8 cellular contexts compared by ENCODE assay signal in genomic region chrX:49309401-49309981, GRCh38. TPM values are rescaled to one million over a fixed set of nuclear protein-coding genes. Genes with fewer than 3 reads are reported as not detected.
A peak's percentile ranks its signal among the peaks of the same experiment; 100 is the strongest.
DNase-seq lines count a peak whose midpoint lies in the region; ATAC-seq and FAIRE-seq lines count a peak whose summit lies in the region.

No MANE protein-coding gene starts in this region.

- H3K27me3 ChIP-seq in HUES48 (ENCODE audit: control insufficient read depth, insufficient read depth, low read length), result no peaks in the 10 kb centered on the region
- H3K27me3 ChIP-seq in adipocyte (replicated peaks; ENCODE audit: control insufficient read depth, insufficient read depth, low read length), result peaks cover 22% of the 10 kb centered on the region
- no peaks in the 10 kb centered on the region for H3K27me3 ChIP-seq in iPS-18a (ENCODE audit: control insufficient read depth, insufficient read depth, low read length)
- no peaks in the 10 kb centered on the region for H3K27me3 ChIP-seq in small intestine (ENCODE audit: control insufficient read depth in 2 of 2, insufficient read depth in 2 of 2, low read length in 2 of 2)

- H3K4me3 ChIP-seq in HUES48 (ENCODE audit: low read depth, low read length), result peak overlapping the region; percentile 50
- peak overlapping the region; percentile 75 for H3K4me3 ChIP-seq in adipocyte (ENCODE audit: low read length)
- peak overlapping the region; percentile 51 for H3K4me3 ChIP-seq in iPS-18a (ENCODE audit: low read length)
- H3K4me3 ChIP-seq in small intestine (ENCODE audit: low read depth in 1 of 2, low read length in 2 of 2), result peak overlapping the region in 1 of 2 donors; percentile 17

- peak overlapping the region; percentile 61 for H3K9ac ChIP-seq in HUES48 (ENCODE audit: low read depth, low read length)
- H3K9ac ChIP-seq in adipocyte (ENCODE audit: low read length), result peak overlapping the region; percentile 77
- peak overlapping the region; percentile 68 for H3K9ac ChIP-seq in iPS-18a (ENCODE audit: low read length)

- H3K9me3 ChIP-seq in HUES48 (ENCODE audit: control insufficient read depth, insufficient read depth, low read length) (peaks cover 26% of the 10 kb centered on the region), adipocyte (ENCODE audit: control insufficient read depth, low read length) (no peaks in the 10 kb centered on the region), iPS-18a (ENCODE audit: control insufficient read depth, low read depth, low read length) (peaks cover 9% of the 10 kb centered on the region), small intestine (ENCODE audit: control insufficient read depth, low read depth) (no peaks in the 10 kb centered on the region)

- H3K36me3 ChIP-seq in HUES48 (ENCODE audit: control insufficient read depth, insufficient read depth, low read length), result no peaks in the 10 kb centered on the region
- H3K36me3 ChIP-seq in adipocyte (ENCODE audit: control insufficient read depth, insufficient read depth, low read length, severe bottlenecking), result no peaks in the 10 kb centered on the region
- no peaks in the 10 kb centered on the region for H3K36me3 ChIP-seq in iPS-18a (ENCODE audit: control insufficient read depth, low read depth, low read length)
- no peaks in the 10 kb centered on the region for H3K36me3 ChIP-seq in small intestine (ENCODE audit: control insufficient read depth in 2 of 2, insufficient read depth in 2 of 2, low read length in 2 of 2)

- ATAC-seq in HG03045 (IDR thresholded peaks at IDR 0.05; ENCODE audit: unreplicated experiment), result no peak

- WGBS in small intestine, 3 donors, result 9 to 15% (median 10%) methylated on average over 8 of the region's 8 CpGs

- H3K4me1 ChIP-seq in HUES48 (ENCODE audit: control insufficient read depth, insufficient read depth, low read length) (peaks cover 27% of the 10 kb centered on the region), adipocyte (ENCODE audit: control insufficient read depth, insufficient read depth, low read length) (peaks cover 12% of the 10 kb centered on the region), iPS-18a (ENCODE audit: control insufficient read depth, low read depth, low read length) (peaks cover 18% of the 10 kb centered on the region), small intestine (ENCODE audit: control insufficient read depth in 2 of 2, insufficient read depth in 1 of 2, low read depth in 1 of 2, low read length in 1 of 2) (no peaks in the 10 kb centered on the region)

- DNase-seq in adipocyte (ENCODE audit: low read depth), result peak; percentile 48
- DNase-seq in small intestine, result peak; percentile 39
- DNase-seq in GM19240 (ENCODE audit: insufficient read length, low spot score), result no peak
- DNase-seq in NCI-H226, result no peak
- DNase-seq in NCI-H510A (lab: John Stamatoyannopoulos, UW), result no peak

- peak overlapping the region; percentile 90 for H3K27ac ChIP-seq in HUES48 (ENCODE audit: low read depth, low read length)
- H3K27ac ChIP-seq in iPS-18a (ENCODE audit: low read length), result peak overlapping the region; percentile 80
- H3K27ac ChIP-seq in small intestine (ENCODE audit: low read depth in 1 of 2, low read length in 1 of 2), result peak overlapping the region; percentile 42 to 81

- FAIRE-seq in small intestine (lab: Jason Lieb, UNC), result peak; percentile 93

RNA-seq across cellular contexts. Expression of gene GAGE10, which starts 6.0 kb away (rescaled TPM):
- not detected for polyA plus RNA-seq in small intestine

RNA-seq across cellular contexts. Expression of gene GAGE12J, which starts 12.3 kb away (rescaled TPM):
- polyA plus RNA-seq in small intestine, result not detected

RNA-seq across cellular contexts. Expression of gene GAGE13, which starts 21.9 kb away (rescaled TPM):
- not detected for polyA plus RNA-seq in small intestine

RNA-seq across cellular contexts. Expression of gene PPP1R3F, which starts 39.9 kb away (rescaled TPM):
- polyA plus RNA-seq in small intestine, result 1 to 10 TPM in 2 of 3 donors, under 1 TPM in 1; 0.67 to 3.4 (median 2.7) TPM

RNA-seq across cellular contexts. Expression of gene FOXP3, which starts 45.0 kb away (rescaled TPM):
- polyA plus RNA-seq in small intestine, result under 1 TPM in 1 of 3 donors, not detected in 2; 0.31 TPM

Comparison
In these comparisons a context has a peak if more than half of its experiments do, and no peak if none do; other contexts are left out.
1. DNase-seq: peak in adipocyte (single experiment) and small intestine (single experiment); none in GM19240 (single experiment), NCI-H226 (single experiment) and NCI-H510A (single experiment).
2. Peak in every context shown above with its lines, with median percentiles within 50 percentile points of each other: H3K27ac ChIP-seq and H3K9ac ChIP-seq.